ENCODE assay signal across 8 cellular contexts in the genomic region with DNA sequence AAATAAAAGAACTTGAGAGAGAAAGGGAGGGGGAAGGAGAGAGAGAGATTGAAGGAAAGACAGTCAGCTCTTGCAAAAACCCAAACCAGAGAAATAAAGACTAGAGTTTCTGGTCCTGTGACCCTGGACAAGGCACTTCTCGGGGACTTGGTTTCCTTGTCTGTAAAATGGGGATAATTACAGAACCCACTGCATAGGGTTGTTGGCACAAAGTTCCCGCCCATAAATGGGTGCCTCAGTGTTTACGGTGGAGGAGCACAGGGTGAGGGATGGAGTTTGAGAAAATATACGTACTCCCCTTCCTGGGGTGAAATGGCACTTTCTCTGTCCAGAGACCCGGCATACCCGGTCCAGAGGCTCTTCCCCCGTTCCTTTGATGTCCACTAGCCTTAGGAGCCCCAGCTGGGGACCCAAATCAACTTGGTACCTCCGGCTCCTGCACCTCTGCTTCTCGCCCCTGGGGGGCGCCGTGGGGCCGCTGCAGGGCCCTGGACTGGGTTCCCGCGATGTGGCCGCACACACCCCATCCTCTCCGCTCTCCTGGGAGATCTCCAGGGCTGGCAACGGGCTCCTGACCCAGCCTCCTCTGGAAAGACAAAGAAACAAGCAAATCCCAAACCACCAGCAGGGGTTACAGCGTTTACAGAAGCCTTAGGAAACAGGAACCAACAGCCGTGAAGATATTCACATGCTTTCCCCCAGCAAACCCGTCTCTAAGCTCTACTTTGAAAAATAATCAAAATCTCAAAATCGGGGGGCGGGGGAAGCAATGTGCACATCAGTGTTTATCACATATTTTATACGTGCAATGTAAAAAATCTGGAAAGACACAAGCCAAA. TPM values are rescaled to one million over a fixed set of nuclear protein-coding genes. Genes with fewer than 3 reads are reported as not detected.
DNase-seq lines count a peak whose midpoint lies in the region; ATAC-seq, FAIRE-seq and TF ChIP-seq lines count a peak whose summit lies in the region.

No MANE protein-coding gene starts in this region.

- peak; percentile 69 for TF ChIP-seq RAD21 in HepG2 (CRISPR knock-in tag; IDR thresholded peaks at IDR 0.05)

- H4K20me1 ChIP-seq in HepG2 (ENCODE audit: insufficient read depth, low read length), result no peaks in the 10 kb centered on the region

- no peak for TF ChIP-seq POLR2A in HepG2 (IDR thresholded peaks at IDR 0.05; ENCODE audit: insufficient read depth in 1 of 2, low read depth in 2 of 2, low read length in 2 of 2)

- H3K27me3 Mint-ChIP-seq in activated CD4-positive, alpha-beta T cell treated with anti-CD3 and anti-CD28 coated beads, Interleukin-2, amount 10 ng/mL, durations not matched to agents 24 days and 14 days, result peaks cover 10% of the 10 kb centered on the region

- 13% methylated on average over 11 of the region's 23 CpGs for WGBS in HepG2 (ENCODE audit: low lambda C conversion rate)

- FAIRE-seq in GM19239 (lab: Jason Lieb, UNC) (no peak), HepG2 (lab: Jason Lieb, UNC) (no peak)

- peak; percentile 98 for TF ChIP-seq CTCF in A673 (conservative IDR thresholded peaks at IDR 0.05; ENCODE audit: low read depth, low read length)
- TF ChIP-seq CTCF in colonic mucosa (IDR thresholded peaks at IDR 0.05), result peak; percentile 92
- TF ChIP-seq CTCF in HepG2 (CRISPR knock-in tag; IDR thresholded peaks at IDR 0.05), result peak; percentile 80

- TF ChIP-seq EP300 in HepG2 (IDR thresholded peaks at IDR 0.05; ENCODE audit: low read depth in 2 of 2, low read length in 2 of 2) (no peak), HepG2 (CRISPR knock-in tag; IDR thresholded peaks at IDR 0.05; ENCODE audit: borderline replicate concordance) (no peak)

- BruUV-seq in A673 (replicated peaks; lab: Mats Ljungman, UMichigan), result no TSS peak
- BruUV-seq in HepG2 (replicated peaks; lab: Mats Ljungman, UMichigan), result no TSS peak

- H3K27me3 ChIP-seq in A673 (replicated peaks; ENCODE audit: insufficient read depth, low read depth, low read length, poor library complexity) (no peaks in the 10 kb centered on the region), colonic mucosa (peaks cover 4% of the 10 kb centered on the region), HepG2 (ENCODE audit: control insufficient read depth in 1 of 2, insufficient read depth in 2 of 2, low read length in 2 of 2) (peaks cover 3 to 37% of the 10 kb centered on the region in 2 experiments; a peak in 4 of 5 replicates)

- in situ Hi-C loops in HepG2 (cut with HindIII; ENCODE audit: extremely low pct_ligation_motif_present, low pct_unique_long_range_greater_than_20kb), result no loop called here

- H3K4me2 ChIP-seq in HepG2 (ENCODE audit: low read depth, low read length), result no peak overlapping the region

- intact Hi-C loops in A673 (cut with micrococcal nuclease; ENCODE audit: unreplicated experiment), result loop anchor here (5.0 kb wide), 1 partner anchor 84 kb away; the partner anchor contains the start of gene ASB6
- intact Hi-C loops in activated CD4-positive, alpha-beta T cell treated with anti-CD3 and anti-CD28 coated beads, Interleukin-2, amount 10 ng/mL, durations not matched to agents 24 days and 14 days (cut with micrococcal nuclease), result loop anchor here (5.0 kb wide), 1 partner anchor 84 kb away; the partner anchor contains the start of gene ASB6
- intact Hi-C loops in colonic mucosa (cut with DNase I), result no loop called here
- intact Hi-C loops in HepG2 (cut with micrococcal nuclease; ENCODE audit: unreplicated experiment), result no loop called here

- peak overlapping the region; percentile 63 for H3K27ac ChIP-seq in A673 (ENCODE audit: low read depth, low read length, poor library complexity, severe bottlenecking)
- no peak overlapping the region for H3K27ac ChIP-seq in colonic mucosa
- H3K27ac ChIP-seq in HepG2 (ENCODE audit: extremely low read length, insufficient read depth, low read length), result no peak overlapping the region

- no peaks in the 10 kb centered on the region for H3K36me3 Mint-ChIP-seq in activated CD4-positive, alpha-beta T cell treated with anti-CD3 and anti-CD28 coated beads, Interleukin-2, amount 10 ng/mL, durations not matched to agents 24 days and 14 days (ENCODE audit: low read depth)

- no peak overlapping the region for H3K4me3 ChIP-seq in A673 (ENCODE audit: low read depth, low read length, poor library complexity, severe bottlenecking)
- H3K4me3 ChIP-seq in colonic mucosa, result no peak overlapping the region
- H3K4me3 ChIP-seq in HepG2 (replicated peaks in 1 of 3; ENCODE audit: insufficient read depth in 1 of 3, low read depth in 2 of 3, low read length in 3 of 3), result no peak overlapping the region

- H3K36me3 ChIP-seq in A673 (ENCODE audit: insufficient read depth, low read length, poor library complexity, severe bottlenecking) (no peaks in the 10 kb centered on the region), colonic mucosa (no peaks in the 10 kb centered on the region), HepG2 (replicated peaks in 1 of 2; ENCODE audit: control insufficient read depth in 1 of 2, insufficient read depth in 2 of 2, low read length in 2 of 2) (no peaks in the 10 kb centered on the region)

- no peak overlapping the region for H2AFZ ChIP-seq in HepG2 (ENCODE audit: low read length)

- peaks cover 21% of the 10 kb centered on the region for H3K4me1 ChIP-seq in A673 (ENCODE audit: insufficient read depth, low read length, poor library complexity, severe bottlenecking)
- no peaks in the 10 kb centered on the region for H3K4me1 ChIP-seq in colonic mucosa
- H3K4me1 ChIP-seq in HepG2 (ENCODE audit: insufficient read depth, low read length), result no peaks in the 10 kb centered on the region

- no peaks in the 10 kb centered on the region for H3K9me3 Mint-ChIP-seq in activated CD4-positive, alpha-beta T cell treated with anti-CD3 and anti-CD28 coated beads, Interleukin-2, amount 10 ng/mL, durations not matched to agents 24 days and 14 days

- DNase-seq in A673 (ENCODE audit: low spot score), result peak; percentile 95
- peak; percentile 77 for DNase-seq in GM19239 (ENCODE audit: insufficient read length, low spot score)
- peak; percentile 50 for DNase-seq in NCI-H510A (lab: John Stamatoyannopoulos, UW)
- peak; percentile 90 for DNase-seq in activated CD4-positive, alpha-beta T cell treated with anti-CD3 and anti-CD28 coated beads, Interleukin-2, amount 10 ng/mL, durations not matched to agents 24 days and 14 days
- peak; percentile 67 for DNase-seq in colonic mucosa
- DNase-seq in HepG2 (ENCODE audit: low spot score), result peak; percentile 30
- peak; percentile 26 to 58 (median 35) for DNase-seq in stimulated activated CD4-positive, alpha-beta T cell treated with anti-CD3 and anti-CD28 coated beads, TNF-alpha, amount 100 ng/mL, for 24 hours (ENCODE audit: low read depth in 3 of 3)

- H3K79me2 ChIP-seq in HepG2 (ENCODE audit: insufficient read depth, low read length), result no peaks in the 10 kb centered on the region

- H3K4me3 Mint-ChIP-seq in activated CD4-positive, alpha-beta T cell treated with anti-CD3 and anti-CD28 coated beads, Interleukin-2, amount 10 ng/mL, durations not matched to agents 24 days and 14 days, result peak overlapping the region; percentile 52

- H3K27ac Mint-ChIP-seq in activated CD4-positive, alpha-beta T cell treated with anti-CD3 and anti-CD28 coated beads, Interleukin-2, amount 10 ng/mL, durations not matched to agents 24 days and 14 days, result no peak overlapping the region

- H3K9me3 ChIP-seq in A673 (ENCODE audit: low read depth, low read length, poor library complexity, severe bottlenecking) (no peaks in the 10 kb centered on the region), colonic mucosa (no peaks in the 10 kb centered on the region), HepG2 (ENCODE audit: low read length) (no peaks in the 10 kb centered on the region)

- CTCF ChIA-PET in A673 (lab: Charles Lee) (interaction anchor here (0.6 to 1.7 kb wide), 11 partner anchors 11 to 883 kb away, joined by 3 to 21 read pairs (median 7); partner anchors contain the start of gene C9orf50), HepG2 (lab: Yijun Ruan, JAX; ENCODE audit: low intra/inter-chr PET ratio, low total read pairs) (interaction anchor here (0.9 to 2.4 kb wide), 3 partner anchors 11 to 64 kb away, joined by 3 to 16 read pairs (median 6); no protein-coding TSS in a partner anchor)

- peaks cover 4% of the 10 kb centered on the region for H3K4me1 Mint-ChIP-seq in activated CD4-positive, alpha-beta T cell treated with anti-CD3 and anti-CD28 coated beads, Interleukin-2, amount 10 ng/mL, durations not matched to agents 24 days and 14 days

- POLR2A ChIA-PET in A673 (lab: Charles Lee; ENCODE audit: low non-redundant PET), result no interaction called here
- POLR2A ChIA-PET in HepG2 (lab: Yijun Ruan, JAX), result no interaction called here

- peak overlapping the region in 1 of 2 donors; percentile 24 for H3K9ac ChIP-seq in colonic mucosa (ENCODE audit: low read depth in 2 of 2, low read length in 2 of 2)
- no peak overlapping the region for H3K9ac ChIP-seq in HepG2 (ENCODE audit: insufficient read depth, low read depth, low read length)

- peak; percentile 86 for ATAC-seq in HepG2
- no peak for ATAC-seq in HG03095 (IDR thresholded peaks at IDR 0.05; ENCODE audit: unreplicated experiment)

RNA-seq across cellular contexts. Expression of gene PTGES, which starts 26.3 kb away (rescaled TPM):
- total RNA-seq in A673 (2021) (0.80 and 1.4 TPM in 2 replicates), colonic mucosa (1 to 10 TPM; 2.6 to 5.1 TPM), HepG2 (2016; rRNA removed; fragmentation: Illumina TruSeq; extraction: Trizol) (0.07 TPM in 1 of 2 replicates, not detected in the other)
- 0.09 and 0.12 TPM in 2 replicates for total RNA-seq in activated CD4-positive, alpha-beta T cell treated with anti-CD3 and anti-CD28 coated beads, Interleukin-2, amount 10 ng/mL, durations not matched to agents 24 days and 14 days
- total RNA-seq in HepG2 (2016; cell fraction: cytosol; rRNA removed; fragmentation: Illumina TruSeq; extraction: Trizol; ENCODE audit: low read depth), result not detected in 2 replicates
- total RNA-seq in HepG2 (2016; cell fraction: insoluble cytoplasmic fraction; rRNA removed; fragmentation: Illumina TruSeq; extraction: Trizol), result 0.13 TPM in 1 of 2 replicates, not detected in the other
- not detected in 2 replicates for total RNA-seq in HepG2 (2016; cell fraction: membrane; rRNA removed; fragmentation: Illumina TruSeq; extraction: Trizol)
- total RNA-seq in HepG2 (2016; cell fraction: nucleus; rRNA removed; fragmentation: Illumina TruSeq; extraction: Trizol), result not detected in 2 replicates
- not detected in 2 replicates for polyA plus RNA-seq in HepG2 (2011; rRNA removed)
- 0.03 and 0.04 TPM in 2 replicates for polyA plus RNA-seq in HepG2 (2011; cell fraction: cytosol; rRNA removed)
- not detected in 2 replicates for polyA plus RNA-seq in HepG2 (2011; cell fraction: nucleus; rRNA removed)
- polyA plus RNA-seq in HepG2 (2012), result 0.07 TPM in 1 of 2 replicates, not detected in the other
- polyA plus RNA-seq in HepG2 (2016; cell fraction: cytosol; fragmentation: Illumina TruSeq; extraction: Trizol; ENCODE audit: low read depth), result not detected in 2 replicates
- polyA plus RNA-seq in HepG2 (2016; cell fraction: insoluble cytoplasmic fraction; fragmentation: Illumina TruSeq; extraction: Trizol; ENCODE audit: low read depth), result not detected in 2 replicates
- polyA plus RNA-seq in HepG2 (2016; cell fraction: membrane; fragmentation: Illumina TruSeq; extraction: Trizol; ENCODE audit: low read depth), result not detected in 2 replicates
- polyA plus RNA-seq in HepG2 (2016; cell fraction: nucleus; fragmentation: Illumina TruSeq; extraction: Trizol; ENCODE audit: insufficient read depth, low read depth), result 0.36 TPM in 1 of 2 replicates, not detected in the other
- polyA minus RNA-seq in HepG2 (2011; rRNA and poly(A)+ RNA removed; ENCODE audit: low replicate concordance), result 258 TPM in 1 of 2 replicates, not detected in the other
- 0.88 TPM in 1 of 2 replicates, not detected in the other for polyA minus RNA-seq in HepG2 (2011; cell fraction: cytosol; rRNA and poly(A)+ RNA removed)
- 0.64 TPM in 1 of 2 replicates, not detected in the other for polyA minus RNA-seq in HepG2 (2011; cell fraction: nucleus; rRNA and poly(A)+ RNA removed)

Comparison
In these comparisons a context has a peak if more than half of its experiments do, and no peak if none do; other contexts are left out.
1. DNase-seq: peak in every context shown above with its lines; median percentile 95 in A673; 90 in activated CD4-positive, alpha-beta T cell treated with anti-CD3 and anti-CD28 coated beads, Interleukin-2, amount 10 ng/mL, durations not matched to agents 24 days and 14 days; 77 in GM19239; 67 in colonic mucosa; 50 in NCI-H510A; 35 in stimulated activated CD4-positive, alpha-beta T cell treated with anti-CD3 and anti-CD28 coated beads, TNF-alpha, amount 100 ng/mL, for 24 hours; 30 in HepG2.
2. intact Hi-C loops: an anchor here in A673 (5.0 kb wide) and activated CD4-positive, alpha-beta T cell treated with anti-CD3 and anti-CD28 coated beads, Interleukin-2, amount 10 ng/mL, durations not matched to agents 24 days and 14 days (5.0 kb wide); none called in colonic mucosa and HepG2.